In genomic region chr1:16249838-16250241, GRCh38 we compare ENCODE assay signal across 10 cellular contexts. TPM values are rescaled to one million over a fixed set of nuclear protein-coding genes. Genes with fewer than 3 reads are reported as not detected.
A peak's percentile ranks its signal among the peaks of the same experiment; 100 is the strongest.
DNase-seq lines count a peak whose midpoint lies in the region; ATAC-seq and TF ChIP-seq lines count a peak whose summit lies in the region.
"Had no signal": no experiment of that assay in that cellular context is flagged by ENCODE, and none has a peak within 500 bp of the region (broad histone marks: within the 10 kb centered on the region; RNA-seq: fewer than 3 reads in every experiment).

No MANE protein-coding gene starts in this region.

- 30% methylated on average over 3 of the region's 3 CpGs for WGBS in prostate gland

- H3K4me3 ChIP-seq in CD4-positive, alpha-beta memory T cell (ENCODE audit: low read length in 2 of 2) = no peak overlapping the region
- H3K4me3 ChIP-seq in prostate gland = no peak overlapping the region

- H3K4me3 Mint-ChIP-seq in CD4-positive, alpha-beta memory T cell = no peak overlapping the region

- no peak for TF ChIP-seq POLR2A in prostate gland (IDR thresholded peaks at IDR 0.05)

- H3K4me1 ChIP-seq in CD4-positive, alpha-beta memory T cell (ENCODE audit: insufficient read depth, low read length) = peaks cover 11% of the 10 kb centered on the region
- H3K4me1 ChIP-seq in prostate gland (replicated peaks) = peaks cover 16% of the 10 kb centered on the region

- H3K27ac ChIP-seq in CD4-positive, alpha-beta memory T cell (ENCODE audit: low read depth, low read length) = no peak overlapping the region
- peak overlapping the region; percentile 83 for H3K27ac ChIP-seq in prostate gland

- H3K27me3 Mint-ChIP-seq in CD4-positive, alpha-beta memory T cell = no peaks in the 10 kb centered on the region

- DNase-seq in CD4-positive, alpha-beta memory T cell = no peak
- DNase-seq in NCI-H69 (lab: John Stamatoyannopoulos, UW) = peak; percentile 3
- DNase-seq in fibroblast of gingiva (ENCODE audit: low read depth) = peak; percentile 92
- DNase-seq in prostate gland (ENCODE audit: low spot score) = peak; percentile 23
- no peak for DNase-seq in NCI-H2081 treated with DMSO at 0.1 percent for 48 hours (lab: John Stamatoyannopoulos, UW)
- DNase-seq: effector memory CD4-positive, alpha-beta T cell; stimulated activated CD4-positive, alpha-beta T cell treated with anti-CD3 and anti-CD28 coated beads, Interleukin-12 subunit alpha, Interleukin-12 subunit beta, amount 100 ng/mL, for 4 hours had no signal

- H3K4me1 Mint-ChIP-seq in CD4-positive, alpha-beta memory T cell = peaks cover 0 to 12% (median 2%) of the 10 kb centered on the region in 4 donors

- no peaks in the 10 kb centered on the region for H3K27me3 ChIP-seq in CD4-positive, alpha-beta memory T cell (ENCODE audit: insufficient read depth, low read length)
- H3K27me3 ChIP-seq in prostate gland (replicated peaks; ENCODE audit: insufficient read depth) = no peaks in the 10 kb centered on the region

- no peak for ATAC-seq in HG02610 (IDR thresholded peaks at IDR 0.05; ENCODE audit: unreplicated experiment)
- ATAC-seq in GM19395 (IDR thresholded peaks at IDR 0.05; ENCODE audit: unreplicated experiment) = no peak
- ATAC-seq in GM18511 (IDR thresholded peaks at IDR 0.05; ENCODE audit: unreplicated experiment) = no peak

- H3K36me3 ChIP-seq in CD4-positive, alpha-beta memory T cell (ENCODE audit: insufficient read depth, low read length) = peaks cover 38% of the 10 kb centered on the region
- H3K36me3 ChIP-seq in prostate gland = peaks cover 0 to 5% of the 10 kb centered on the region in 2 donors

- H3K27ac Mint-ChIP-seq in CD4-positive, alpha-beta memory T cell = peak overlapping the region; percentile 8 to 87 (median 30)

- TF ChIP-seq CTCF in prostate gland (IDR thresholded peaks at IDR 0.05) = no peak

- H3K9me3 ChIP-seq in CD4-positive, alpha-beta memory T cell (ENCODE audit: control insufficient read depth in 1 of 2, low read length in 2 of 2) = no peaks in the 10 kb centered on the region
- H3K9me3 ChIP-seq in prostate gland = no peaks in the 10 kb centered on the region

- no peaks in the 10 kb centered on the region for H3K9me3 Mint-ChIP-seq in CD4-positive, alpha-beta memory T cell

- intact Hi-C loops in CD4-positive, alpha-beta memory T cell (cut with micrococcal nuclease) = no loop called here
- intact Hi-C loops in prostate gland (cut with DNase I) = loop anchor here (5.0 kb wide), 1 partner anchor 102 kb away; the partner anchor contains the start of gene FBXO42

- POLR2A ChIA-PET in CD4-positive, alpha-beta memory T cell (lab: Charles Lee; ENCODE audit: partially characterized antibody) = no interaction called here

- peaks cover 22 to 51% of the 10 kb centered on the region in 2 donors for H3K36me3 Mint-ChIP-seq in CD4-positive, alpha-beta memory T cell

- CTCF ChIA-PET in CD4-positive, alpha-beta memory T cell (lab: Charles Lee; ENCODE audit: partially characterized antibody) = interaction anchor here (0.8 to 1.6 kb wide), 3 partner anchors 11 to 167 kb away, joined by 3 read pairs; no protein-coding TSS in a partner anchor

RNA-seq across cellular contexts. Expression of gene CPLANE2, which starts 12.9 kb away (rescaled TPM):
- total RNA-seq in CD4-positive, alpha-beta memory T cell = 10 to 100 TPM; 11.5 to 13.6 TPM
- polyA plus RNA-seq in CD4-positive, alpha-beta memory T cell = 1 to 10 TPM; 2.4 to 3.5 TPM
- 10 to 100 TPM in 1 of 2 donors, 1 to 10 TPM in 1; 5.5 to 12.9 TPM for total RNA-seq in prostate gland

RNA-seq across cellular contexts. Expression of gene ARHGEF19, which starts 37.4 kb away (rescaled TPM):
- total RNA-seq in CD4-positive, alpha-beta memory T cell = 10 to 100 TPM; 13.1 to 16.7 TPM
- 10 to 100 TPM in 1 of 2 donors, 1 to 10 TPM in 1; 7.6 to 11.2 TPM for polyA plus RNA-seq in CD4-positive, alpha-beta memory T cell
- total RNA-seq in prostate gland = 10 to 100 TPM; 13.1 to 18.8 TPM

Comparison
In these comparisons a context has a peak if more than half of its experiments do, and no peak if none do; other contexts are left out.
1. DNase-seq: peak in NCI-H69 (single experiment), fibroblast of gingiva (single experiment) and prostate gland (single experiment); none in CD4-positive, alpha-beta memory T cell (0 of 5) and NCI-H2081 treated with DMSO at 0.1 percent for 48 hours (single experiment).